In genomic region chr5:42985129-42986037, GRCh38 we compare ENCODE assay signal across 14 cellular contexts. TPM values are rescaled to one million over a fixed set of nuclear protein-coding genes. Genes with fewer than 3 reads are reported as not detected.
DNase-seq lines count a peak whose midpoint lies in the region; ATAC-seq, FAIRE-seq and TF ChIP-seq lines count a peak whose summit lies in the region.
"Had no signal": no experiment of that assay in that cellular context is flagged by ENCODE, and none has a peak within 500 bp of the region (broad histone marks: within the 10 kb centered on the region; RNA-seq: fewer than 3 reads in every experiment).

No MANE protein-coding gene starts in this region.

- peak overlapping the region in 5 of 7 donors; percentile 16 to 73 (median 52) for H3K4me3 Mint-ChIP-seq in CD8-positive, alpha-beta memory T cell
- no peak overlapping the region for H3K4me3 Mint-ChIP-seq in progenitor cell of endocrine pancreas (ENCODE audit: low read depth)

- POLR2A ChIA-PET in CD8-positive, alpha-beta memory T cell (lab: Charles Lee) = interaction anchor here (0.6 kb wide), 1 partner anchor 35 kb away, joined by 3 read pairs; no protein-coding TSS in a partner anchor
- POLR2A ChIA-PET in HepG2 (lab: Yijun Ruan, JAX) = no interaction called here

- intact Hi-C loops in HepG2 (cut with micrococcal nuclease; ENCODE audit: unreplicated experiment) = no loop called here

- no peaks in the 10 kb centered on the region for H3K79me2 ChIP-seq in HepG2 (ENCODE audit: insufficient read depth, low read length)

- peaks cover 13 to 54% (median 19%) of the 10 kb centered on the region in 3 donors for H3K36me3 Mint-ChIP-seq in CD8-positive, alpha-beta memory T cell
- H3K36me3 Mint-ChIP-seq in progenitor cell of endocrine pancreas (ENCODE audit: insufficient read depth) = peaks cover 3% of the 10 kb centered on the region

- peaks cover 54% of the 10 kb centered on the region for H3K4me1 ChIP-seq in CD8-positive, alpha-beta memory T cell (ENCODE audit: insufficient read depth, low read length)
- H3K4me1 ChIP-seq in HepG2 (ENCODE audit: insufficient read depth, low read length) = peaks cover 35% of the 10 kb centered on the region
- no peaks in the 10 kb centered on the region for H3K4me1 ChIP-seq in Peyer's patch

- no peaks in the 10 kb centered on the region for H3K27me3 ChIP-seq in CD8-positive, alpha-beta memory T cell (ENCODE audit: insufficient read depth, low read length, poor library complexity, severe bottlenecking)
- H3K27me3 ChIP-seq in bronchial epithelial cell (ENCODE audit: control insufficient read depth, insufficient read depth, low read length) = no peaks in the 10 kb centered on the region
- no peaks in the 10 kb centered on the region for H3K27me3 ChIP-seq in HepG2 (ENCODE audit: control insufficient read depth in 1 of 2, insufficient read depth in 2 of 2, low read length in 2 of 2)
- H3K27me3 ChIP-seq in Peyer's patch = no peaks in the 10 kb centered on the region
- H3K27me3 ChIP-seq: vagina had no signal

- TF ChIP-seq CTCF in bronchial epithelial cell (IDR thresholded peaks at IDR 0.05; ENCODE audit: insufficient read depth, low read length, severe bottlenecking) (no peak), HepG2 (CRISPR knock-in tag; IDR thresholded peaks at IDR 0.05) (no peak), Peyer's patch (IDR thresholded peaks at IDR 0.05) (no peak), progenitor cell of endocrine pancreas (IDR thresholded peaks at IDR 0.05; ENCODE audit: unreplicated experiment) (no peak)

- peaks cover 61 to 76% (median 64%) of the 10 kb centered on the region in 3 donors for H3K4me1 Mint-ChIP-seq in CD8-positive, alpha-beta memory T cell
- peaks cover 2% of the 10 kb centered on the region for H3K4me1 Mint-ChIP-seq in progenitor cell of endocrine pancreas (ENCODE audit: low read depth)

- H3K27me3 Mint-ChIP-seq in CD8-positive, alpha-beta memory T cell = no peaks in the 10 kb centered on the region
- H3K27me3 Mint-ChIP-seq in progenitor cell of endocrine pancreas = peaks cover 7% of the 10 kb centered on the region

- peaks cover 5% of the 10 kb centered on the region for H3K36me3 ChIP-seq in CD8-positive, alpha-beta memory T cell (ENCODE audit: insufficient read depth, low read length)
- H3K36me3 ChIP-seq in bronchial epithelial cell (ENCODE audit: control insufficient read depth, insufficient read depth, low read length) (no peaks in the 10 kb centered on the region), HepG2 (replicated peaks in 1 of 2; ENCODE audit: control insufficient read depth in 1 of 2, insufficient read depth in 2 of 2, low read length in 2 of 2) (no peaks in the 10 kb centered on the region), Peyer's patch (no peaks in the 10 kb centered on the region)
- H3K36me3 ChIP-seq: vagina had no signal

- H3K9me3 ChIP-seq in CD8-positive, alpha-beta memory T cell (ENCODE audit: low read length) = no peaks in the 10 kb centered on the region
- H3K9me3 ChIP-seq in HepG2 (ENCODE audit: low read length) (no peaks in the 10 kb centered on the region), Peyer's patch (no peaks in the 10 kb centered on the region)
- H3K9me3 ChIP-seq: vagina had no signal

- TF ChIP-seq EP300 in HepG2 (IDR thresholded peaks at IDR 0.05; ENCODE audit: low read depth in 2 of 2, low read length in 2 of 2) (no peak; a peak in 1 of 4 replicates), HepG2 (CRISPR knock-in tag; IDR thresholded peaks at IDR 0.05; ENCODE audit: borderline replicate concordance) (no peak)

- TF ChIP-seq POLR2A in HepG2 (IDR thresholded peaks at IDR 0.05; ENCODE audit: insufficient read depth in 1 of 2, low read depth in 2 of 2, low read length in 2 of 2) = no peak
- TF ChIP-seq POLR2A in Peyer's patch (IDR thresholded peaks at IDR 0.05) = no peak

- H3K4me3 ChIP-seq in CD8-positive, alpha-beta memory T cell (ENCODE audit: low read length) = no peak overlapping the region
- no peak overlapping the region for H3K4me3 ChIP-seq in bronchial epithelial cell (ENCODE audit: low read depth, low read length)
- H3K4me3 ChIP-seq in HepG2 (replicated peaks in 1 of 3; ENCODE audit: insufficient read depth in 1 of 3, low read depth in 2 of 3, low read length in 3 of 3) = no peak overlapping the region
- H3K4me3 ChIP-seq in Peyer's patch = no peak overlapping the region
- H3K4me3 ChIP-seq: vagina had no signal

- H4K20me1 ChIP-seq in HepG2 (ENCODE audit: insufficient read depth, low read length) = no peaks in the 10 kb centered on the region

- no peaks in the 10 kb centered on the region for H3K9me3 Mint-ChIP-seq in CD8-positive, alpha-beta memory T cell
- peaks cover 20% of the 10 kb centered on the region for H3K9me3 Mint-ChIP-seq in progenitor cell of endocrine pancreas (ENCODE audit: low read depth)

- no peak for DNase-seq in CD8-positive, alpha-beta memory T cell
- DNase-seq in LHCN-M2 (ENCODE audit: low read depth) (peak; percentile 93), bronchial epithelial cell (ENCODE audit: low read depth) (peak; percentile 91), HepG2 (ENCODE audit: low spot score) (peak; percentile 43), Peyer's patch (no peak), NCI-H446 treated with DMSO at 0.1 percent for 48 hours (lab: John Stamatoyannopoulos, UW) (no peak), progenitor cell of endocrine pancreas (ENCODE audit: low spot score, unreplicated experiment) (no peak)
- DNase-seq: cortex of kidney, NCI-H1694, right cardiac atrium had no signal

- WGBS in HepG2 (ENCODE audit: low lambda C conversion rate) = 39% methylated on average over 2 of the region's 2 CpGs

- FAIRE-seq in bronchial epithelial cell (lab: Jason Lieb, UNC) = no peak
- no peak for FAIRE-seq in HepG2 (lab: Jason Lieb, UNC)

- H3K9ac ChIP-seq in HepG2 (ENCODE audit: insufficient read depth, low read depth, low read length) = no peak overlapping the region

- ATAC-seq in HepG2 (peak; percentile 33; the same call in 2 of the 3 replicates), HG03025 (IDR thresholded peaks at IDR 0.05; ENCODE audit: low FRiP score, unreplicated experiment) (no peak)
- ATAC-seq: right cardiac atrium had no signal

- BruUV-seq in HepG2 (replicated peaks; lab: Mats Ljungman, UMichigan) = no TSS peak

- H2AFZ ChIP-seq in HepG2 (ENCODE audit: low read length) = no peak overlapping the region

- no peak for TF ChIP-seq RAD21 in HepG2 (CRISPR knock-in tag; IDR thresholded peaks at IDR 0.05)

- H3K4me2 ChIP-seq in HepG2 (ENCODE audit: low read depth, low read length) = no peak overlapping the region

- peak overlapping the region in 7 of 8 donors; percentile 20 to 99 (median 58) for H3K27ac Mint-ChIP-seq in CD8-positive, alpha-beta memory T cell
- H3K27ac Mint-ChIP-seq in progenitor cell of endocrine pancreas = no peak overlapping the region
- H3K27ac Mint-ChIP-seq: activated T-helper 2 cell treated with anti-CD3 and anti-CD28 coated beads, Interferon-gamma antibody, Interleukin-2, Interleukin-4, amounts not matched to agents 10 μg/mL and 5 μg/mL and 100 μg/mL, durations not matched to agents 14 hours and 24 hours and 36 hours had no signal

- CTCF ChIA-PET in CD8-positive, alpha-beta memory T cell (lab: Charles Lee) = interaction anchor here (1.3 to 9.3 kb wide), 2 partner anchors 35 to 80 kb away, joined by 3 to 113 read pairs; no protein-coding TSS in a partner anchor
- CTCF ChIA-PET in HepG2 (lab: Yijun Ruan, JAX; ENCODE audit: low intra/inter-chr PET ratio, low total read pairs) = no interaction called here

- no peak overlapping the region for H3K27ac ChIP-seq in CD8-positive, alpha-beta memory T cell (ENCODE audit: low read depth, low read length)
- H3K27ac ChIP-seq in HepG2 (ENCODE audit: extremely low read length, insufficient read depth, low read length) (no peak overlapping the region), Peyer's patch (no peak overlapping the region)
- H3K27ac ChIP-seq: vagina, VCaP had no signal

- in situ Hi-C loops in HepG2 (cut with HindIII; ENCODE audit: extremely low pct_ligation_motif_present, low pct_unique_long_range_greater_than_20kb) = no loop called here

TF ChIP-seq in HepG2, 621 proteins besides CTCF, POLR2A, EP300 and RAD21 (continues in another document):
- TF ChIP-seq FOSL1 (CRISPR knock-in tag; IDR thresholded peaks at IDR 0.05; ENCODE audit: borderline replicate concordance) (no peak), EEA1 (CRISPR knock-in tag; IDR thresholded peaks at IDR 0.05; ENCODE audit: borderline replicate concordance) (no peak), ATAD3A (CRISPR knock-in tag; IDR thresholded peaks at IDR 0.05) (no peak)

RNA-seq across cellular contexts. Expression of gene ANXA2R, which starts 54.7 kb away (rescaled TPM):
- 1 to 10 TPM; 6.0 to 6.8 TPM for total RNA-seq in CD8-positive, alpha-beta memory T cell
- 55.9 TPM for polyA plus RNA-seq in CD8-positive, alpha-beta memory T cell
- 1.7 and 2.6 TPM in 2 replicates for total RNA-seq in LHCN-M2 (2014; rRNA removed)
- 1.5 TPM for polyA plus RNA-seq in LHCN-M2 (2012)
- 0.26 TPM in 2 replicates for total RNA-seq in bronchial epithelial cell
- 0.76 and 0.95 TPM in 2 replicates for total RNA-seq in HepG2 (2016; rRNA removed; fragmentation: Illumina TruSeq; extraction: Trizol)
- 0.40 and 0.53 TPM in 2 replicates for total RNA-seq in HepG2 (2016; cell fraction: cytosol; rRNA removed; fragmentation: Illumina TruSeq; extraction: Trizol; ENCODE audit: low read depth)
- 0.58 and 0.74 TPM in 2 replicates for total RNA-seq in HepG2 (2016; cell fraction: insoluble cytoplasmic fraction; rRNA removed; fragmentation: Illumina TruSeq; extraction: Trizol)
- 0.65 TPM in 2 replicates for total RNA-seq in HepG2 (2016; cell fraction: membrane; rRNA removed; fragmentation: Illumina TruSeq; extraction: Trizol)
- 1.5 and 1.8 TPM in 2 replicates for total RNA-seq in HepG2 (2016; cell fraction: nucleus; rRNA removed; fragmentation: Illumina TruSeq; extraction: Trizol)
- 1.3 TPM in 2 replicates for polyA plus RNA-seq in HepG2 (2011; rRNA removed)
- polyA plus RNA-seq in HepG2 (2011; cell fraction: cytosol; rRNA removed) = 0.90 and 1.1 TPM in 2 replicates
- polyA plus RNA-seq in HepG2 (2011; cell fraction: nucleus; rRNA removed) = 2.6 and 2.7 TPM in 2 replicates
- polyA plus RNA-seq in HepG2 (2012) = 0.52 and 0.67 TPM in 2 replicates
- 0.37 and 0.41 TPM in 2 replicates for polyA plus RNA-seq in HepG2 (2016; cell fraction: cytosol; fragmentation: Illumina TruSeq; extraction: Trizol; ENCODE audit: low read depth)
- 0.28 and 0.72 TPM in 2 replicates for polyA plus RNA-seq in HepG2 (2016; cell fraction: insoluble cytoplasmic fraction; fragmentation: Illumina TruSeq; extraction: Trizol; ENCODE audit: low read depth)
- 0.34 and 0.62 TPM in 2 replicates for polyA plus RNA-seq in HepG2 (2016; cell fraction: membrane; fragmentation: Illumina TruSeq; extraction: Trizol; ENCODE audit: low read depth)
- 1.2 and 1.5 TPM in 2 replicates for polyA plus RNA-seq in HepG2 (2016; cell fraction: nucleus; fragmentation: Illumina TruSeq; extraction: Trizol; ENCODE audit: insufficient read depth, low read depth)
- polyA minus RNA-seq in HepG2 (2011; rRNA and poly(A)+ RNA removed; ENCODE audit: low replicate concordance) = 1.5 and 11.0 TPM in 2 replicates
- polyA minus RNA-seq in HepG2 (2011; cell fraction: cytosol; rRNA and poly(A)+ RNA removed) = 0.49 TPM in 1 of 2 replicates, not detected in the other
- polyA minus RNA-seq in HepG2 (2011; cell fraction: nucleus; rRNA and poly(A)+ RNA removed) = 3.9 and 4.5 TPM in 2 replicates
- total RNA-seq in Peyer's patch = 10 to 100 TPM in 1 of 4 donors, 1 to 10 TPM in 3; 3.9 to 18.2 (median 5.8) TPM
- total RNA-seq in progenitor cell of endocrine pancreas = 0.87 and 0.93 TPM in 2 replicates

Comparison
In these comparisons a context has a peak if more than half of its experiments do, and no peak if none do; other contexts are left out.
1. DNase-seq: peak in LHCN-M2 (single experiment), bronchial epithelial cell (single experiment) and HepG2 (single experiment); none in CD8-positive, alpha-beta memory T cell (0 of 5), Peyer's patch (0 of 3), NCI-H446 treated with DMSO at 0.1 percent for 48 hours (single experiment) and progenitor cell of endocrine pancreas (single experiment).